Comparison of ENCODE assay signal across 27 cellular contexts in genomic region chr2:53610260-53610659, GRCh38.
"Had no signal": no experiment of that assay in that cellular context is flagged by ENCODE, and none has a peak within 500 bp of the region (broad histone marks: within the 10 kb centered on the region; RNA-seq: fewer than 3 reads in every experiment).

No MANE protein-coding gene starts in this region.

- H3K27me3 ChIP-seq: neutrophil, pancreas, right lobe of liver, sigmoid colon, suprapubic skin, testis, tibial artery, transverse colon, upper lobe of right lung, uterus had no signal

- H3K9me3 ChIP-seq: neutrophil, pancreas, psoas muscle, right lobe of liver, sigmoid colon, suprapubic skin, testis, tibial artery, transverse colon, upper lobe of right lung, uterus had no signal

- H3K9me3 Mint-ChIP-seq: naive thymus-derived CD8-positive, alpha-beta T cell; natural killer cell treated with Interleukin-12 subunit alpha and Interleukin-12 subunit beta and Interleukin-15 and Interleukin-18, amount 100 ng/mL, for 72 hours; nephron progenitor cell; stimulated activated effector memory CD8-positive, alpha-beta T cell treated with anti-CD3 and anti-CD28 coated beads, Interleukin-12 subunit alpha, Interleukin-12 subunit beta, amount 100 ng/mL, for 72 hours; stimulated activated naive B cell treated with anti-CD40 and anti-IgM and Interleukin-4, amounts not matched to agents 10 μg/mL and 1 μg/mL and 100 μg/mL, for 72 hours; stimulated activated naive CD8-positive, alpha-beta T cell treated with anti-CD3 and anti-CD28 coated beads, Interleukin-15, Interleukin-2, amounts not matched to agents 100 ng/mL and 50 ng/mL, for 24 hours; type B pancreatic cell had no signal

- H3K4me1 ChIP-seq: pancreas, psoas muscle, right lobe of liver, sigmoid colon, suprapubic skin, testis, tibial artery, transverse colon, upper lobe of right lung, uterus had no signal

- H3K36me3 Mint-ChIP-seq: naive thymus-derived CD8-positive, alpha-beta T cell; natural killer cell treated with Interleukin-12 subunit alpha and Interleukin-12 subunit beta and Interleukin-15 and Interleukin-18, amount 100 ng/mL, for 72 hours; stimulated activated naive B cell treated with anti-CD40 and anti-IgM and Interleukin-4, amounts not matched to agents 10 μg/mL and 1 μg/mL and 100 μg/mL, for 72 hours; type B pancreatic cell had no signal

- H3K27me3 Mint-ChIP-seq: type B pancreatic cell had no signal

- H3K27ac ChIP-seq: neutrophil, pancreas, psoas muscle, right lobe of liver, sigmoid colon, suprapubic skin, testis, tibial artery, transverse colon, upper lobe of right lung, uterus had no signal

- H3K27ac Mint-ChIP-seq: naive thymus-derived CD8-positive, alpha-beta T cell; natural killer cell treated with Interleukin-12 subunit alpha and Interleukin-12 subunit beta and Interleukin-15 and Interleukin-18, amount 100 ng/mL, for 72 hours; nephron progenitor cell; stimulated activated effector memory CD8-positive, alpha-beta T cell treated with anti-CD3 and anti-CD28 coated beads, Interleukin-12 subunit alpha, Interleukin-12 subunit beta, amount 100 ng/mL, for 72 hours; stimulated activated naive B cell treated with anti-CD40 and anti-IgM and Interleukin-4, amounts not matched to agents 10 μg/mL and 1 μg/mL and 100 μg/mL, for 72 hours; stimulated activated naive CD8-positive, alpha-beta T cell treated with anti-CD3 and anti-CD28 coated beads, Interleukin-15, Interleukin-2, amounts not matched to agents 100 ng/mL and 50 ng/mL, for 24 hours; type B pancreatic cell had no signal

- H3K4me1 Mint-ChIP-seq: naive thymus-derived CD8-positive, alpha-beta T cell; nephron progenitor cell; neural crest cell; stimulated activated effector memory CD8-positive, alpha-beta T cell treated with anti-CD3 and anti-CD28 coated beads, Interleukin-12 subunit alpha, Interleukin-12 subunit beta, amount 100 ng/mL, for 72 hours; stimulated activated naive B cell treated with anti-CD40 and anti-IgM and Interleukin-4, amounts not matched to agents 10 μg/mL and 1 μg/mL and 100 μg/mL, for 72 hours had no signal

- H3K4me3 Mint-ChIP-seq: naive thymus-derived CD8-positive, alpha-beta T cell; natural killer cell treated with Interleukin-12 subunit alpha and Interleukin-12 subunit beta and Interleukin-15 and Interleukin-18, amount 100 ng/mL, for 72 hours; nephron progenitor cell; neural crest cell; stimulated activated effector memory CD8-positive, alpha-beta T cell treated with anti-CD3 and anti-CD28 coated beads, Interleukin-12 subunit alpha, Interleukin-12 subunit beta, amount 100 ng/mL, for 72 hours; stimulated activated naive B cell treated with anti-CD40 and anti-IgM and Interleukin-4, amounts not matched to agents 10 μg/mL and 1 μg/mL and 100 μg/mL, for 72 hours; stimulated activated naive CD8-positive, alpha-beta T cell treated with anti-CD3 and anti-CD28 coated beads, Interleukin-15, Interleukin-2, amounts not matched to agents 100 ng/mL and 50 ng/mL, for 24 hours; type B pancreatic cell had no signal

- ATAC-seq: naive thymus-derived CD8-positive, alpha-beta T cell; natural killer cell treated with Interleukin-12 subunit alpha and Interleukin-12 subunit beta and Interleukin-15 and Interleukin-18, amount 100 ng/mL, for 72 hours; pancreas; psoas muscle; right cardiac atrium; stimulated activated effector memory CD8-positive, alpha-beta T cell treated with anti-CD3 and anti-CD28 coated beads, Interleukin-12 subunit alpha, Interleukin-12 subunit beta, amount 100 ng/mL, for 72 hours; stimulated activated naive B cell treated with anti-CD40 and anti-IgM and Interleukin-4, amounts not matched to agents 10 μg/mL and 1 μg/mL and 100 μg/mL, for 72 hours; upper lobe of right lung had no signal

- H3K4me3 ChIP-seq: pancreas, psoas muscle, right lobe of liver, sigmoid colon, suprapubic skin, testis, tibial artery, transverse colon, upper lobe of right lung, uterus had no signal

- H3K36me3 ChIP-seq: neutrophil, pancreas, right lobe of liver, sigmoid colon, suprapubic skin, tibial artery, transverse colon, upper lobe of right lung, uterus had no signal

- DNase-seq: naive thymus-derived CD8-positive, alpha-beta T cell; nephron progenitor cell; nucleus accumbens; pancreas; psoas muscle; right cardiac atrium; right lobe of liver; sigmoid colon; small intestine; stimulated activated CD4-positive, alpha-beta T cell treated with anti-CD3 and anti-CD28 coated beads, Interleukin-15, amount 100 ng/mL, for 24 hours; stimulated activated CD4-positive, alpha-beta T cell treated with anti-CD3 and anti-CD28 coated beads, Interleukin-2, amount 100 ng/mL, for 24 hours; stimulated activated CD4-positive, alpha-beta T cell treated with anti-CD3 and anti-CD28 coated beads, Interleukin-2, amount 100 ng/mL, for 48 hours; stimulated activated CD4-positive, alpha-beta T cell treated with anti-CD3 and anti-CD28 coated beads, Interleukin-4, amount 100 ng/mL, for 24 hours; stimulated activated naive B cell treated with anti-CD40 and anti-IgM and Interleukin-4, amounts not matched to agents 10 μg/mL and 1 μg/mL and 100 μg/mL, for 72 hours; stimulated activated naive CD4-positive, alpha-beta T cell treated with Interleukin-2 at 50 U/mL for 16 hours; testis; tibial artery; transverse colon; upper lobe of right lung; uterus had no signal
